In the genomic region with DNA sequence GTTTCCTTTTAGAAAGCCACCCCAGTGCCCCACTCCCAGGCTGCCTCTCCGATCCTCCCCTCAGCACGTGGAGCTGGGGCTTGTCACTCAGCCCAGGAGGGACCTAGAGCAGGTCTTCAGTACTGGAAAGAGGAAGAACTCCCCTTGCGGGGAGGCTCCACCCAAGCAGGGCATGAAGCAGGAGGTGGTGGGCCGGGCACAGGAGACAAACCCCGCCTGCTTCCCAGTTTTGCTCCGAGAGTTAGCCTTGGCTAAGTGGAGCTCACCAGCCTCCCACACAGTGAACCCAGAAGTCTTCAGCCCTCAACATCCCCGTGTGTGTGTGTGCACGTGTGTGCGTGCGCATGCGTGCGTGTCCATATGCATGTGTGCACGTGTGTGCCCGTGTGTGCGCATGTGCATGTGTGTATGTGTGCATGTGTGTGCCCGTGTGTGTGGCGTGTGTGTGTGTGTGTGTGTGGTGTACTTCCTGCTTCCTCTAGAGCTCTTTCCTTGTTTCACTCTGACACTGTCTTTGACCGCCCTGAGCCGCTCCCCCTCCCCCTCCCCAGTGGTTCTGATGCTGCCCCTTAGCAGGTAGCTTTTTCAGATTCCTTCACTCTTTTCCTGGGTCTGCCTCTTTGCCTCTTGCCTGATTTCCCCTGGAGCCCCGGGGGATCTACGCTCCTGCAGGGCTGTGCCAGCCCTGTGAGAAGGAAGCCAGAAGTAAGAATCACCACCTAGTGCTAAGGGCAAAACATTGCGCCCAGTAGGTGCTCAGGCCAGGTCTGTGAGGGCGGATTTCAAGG, we compare ENCODE assay signal across 11 cellular contexts.
A peak's percentile ranks its signal among the peaks of the same experiment; 100 is the strongest.
DNase-seq lines count a peak whose midpoint lies in the region; ATAC-seq and TF ChIP-seq lines count a peak whose summit lies in the region.
"Had no signal": no experiment of that assay in that cellular context is flagged by ENCODE, and none has a peak within 500 bp of the region (broad histone marks: within the 10 kb centered on the region; RNA-seq: fewer than 3 reads in every experiment).

No MANE protein-coding gene starts in this region.

- CTCF ChIA-PET in activated CD4-positive, alpha-beta T cell treated with anti-CD3 and anti-CD28 coated beads for 36 hours (lab: Charles Lee) = no interaction called here
- CTCF ChIA-PET in activated CD4-positive, alpha-beta memory T cell treated with anti-CD3 and anti-CD28 coated beads for 36 hours (lab: Charles Lee) = interaction anchor here (0.7 to 4.3 kb wide), 3 partner anchors 18 to 151 kb away, joined by 3 to 30 read pairs (median 5); no protein-coding TSS in a partner anchor

- no peak overlapping the region for H3K4me3 ChIP-seq in testis
- H3K4me3 ChIP-seq: thoracic aorta had no signal

- H3K4me1 ChIP-seq in testis = peaks cover 8% of the 10 kb centered on the region

- H3K27ac ChIP-seq in testis = no peak overlapping the region
- H3K27ac ChIP-seq: epithelial cell of prostate, thoracic aorta had no signal

- H3K27me3 Mint-ChIP-seq in activated CD4-positive, alpha-beta T cell treated with anti-CD3 and anti-CD28 coated beads for 36 hours = no peaks in the 10 kb centered on the region
- no peaks in the 10 kb centered on the region for H3K27me3 Mint-ChIP-seq in activated CD4-positive, alpha-beta memory T cell treated with anti-CD3 and anti-CD28 coated beads for 36 hours
- peaks cover 9% of the 10 kb centered on the region for H3K27me3 Mint-ChIP-seq in T-helper 17 cell

- peak; percentile 43 for DNase-seq in activated CD4-positive, alpha-beta T cell treated with anti-CD3 and anti-CD28 coated beads for 36 hours
- no peak for DNase-seq in activated CD4-positive, alpha-beta T cell treated with anti-CD3 and anti-CD28 coated beads, Interleukin-2, amount 50 U/mL, for 48 hours
- peak; percentile 46 for DNase-seq in activated CD4-positive, alpha-beta memory T cell treated with anti-CD3 and anti-CD28 coated beads for 36 hours
- DNase-seq in islet precursor cell (peak; percentile 81), testis (peak; percentile 55), NCI-H1048 (lab: John Stamatoyannopoulos, UW) (no peak), T-helper 17 cell (no peak)
- DNase-seq: DMS53 had no signal

- no peaks in the 10 kb centered on the region for H3K36me3 Mint-ChIP-seq in activated CD4-positive, alpha-beta T cell treated with anti-CD3 and anti-CD28 coated beads for 36 hours (ENCODE audit: low read depth)
- no peaks in the 10 kb centered on the region for H3K36me3 Mint-ChIP-seq in activated CD4-positive, alpha-beta memory T cell treated with anti-CD3 and anti-CD28 coated beads for 36 hours
- no peaks in the 10 kb centered on the region for H3K36me3 Mint-ChIP-seq in T-helper 17 cell (ENCODE audit: low read depth)

- TF ChIP-seq CTCF in testis (IDR thresholded peaks at IDR 0.05) = no peak

- H3K4me3 Mint-ChIP-seq in activated CD4-positive, alpha-beta T cell treated with anti-CD3 and anti-CD28 coated beads for 36 hours = no peak overlapping the region
- H3K4me3 Mint-ChIP-seq in activated CD4-positive, alpha-beta memory T cell treated with anti-CD3 and anti-CD28 coated beads for 36 hours = no peak overlapping the region
- H3K4me3 Mint-ChIP-seq in T-helper 17 cell = no peak overlapping the region

- 59 to 66% methylated on average over 23 of the region's 23 CpGs for WGBS in testis, 2 donors

- POLR2A ChIA-PET in activated CD4-positive, alpha-beta T cell treated with anti-CD3 and anti-CD28 coated beads for 36 hours (lab: Charles Lee) = no interaction called here
- POLR2A ChIA-PET in activated CD4-positive, alpha-beta memory T cell treated with anti-CD3 and anti-CD28 coated beads for 36 hours (lab: Charles Lee) = no interaction called here

- H3K9me3 Mint-ChIP-seq in activated CD4-positive, alpha-beta T cell treated with anti-CD3 and anti-CD28 coated beads for 36 hours (ENCODE audit: low read depth) = no peaks in the 10 kb centered on the region
- no peaks in the 10 kb centered on the region for H3K9me3 Mint-ChIP-seq in activated CD4-positive, alpha-beta memory T cell treated with anti-CD3 and anti-CD28 coated beads for 36 hours

- peaks cover 17% of the 10 kb centered on the region for H3K4me1 Mint-ChIP-seq in activated CD4-positive, alpha-beta T cell treated with anti-CD3 and anti-CD28 coated beads for 36 hours
- H3K4me1 Mint-ChIP-seq in activated CD4-positive, alpha-beta memory T cell treated with anti-CD3 and anti-CD28 coated beads for 36 hours (ENCODE audit: low read depth) = peaks cover 15% of the 10 kb centered on the region
- peaks cover 20% of the 10 kb centered on the region for H3K4me1 Mint-ChIP-seq in T-helper 17 cell

- H3K27ac Mint-ChIP-seq in activated CD4-positive, alpha-beta T cell treated with anti-CD3 and anti-CD28 coated beads for 36 hours = peak overlapping the region; percentile 44
- H3K27ac Mint-ChIP-seq in activated CD4-positive, alpha-beta memory T cell treated with anti-CD3 and anti-CD28 coated beads for 36 hours = no peak overlapping the region
- H3K27ac Mint-ChIP-seq in T-helper 17 cell = no peak overlapping the region

- no peaks in the 10 kb centered on the region for H3K27me3 ChIP-seq in testis

- intact Hi-C loops in activated CD4-positive, alpha-beta T cell treated with anti-CD3 and anti-CD28 coated beads for 36 hours (cut with DNase I, micrococcal nuclease) = loop anchor here in 1 of 2 experiments (10.0 kb wide), 1 partner anchor 152 kb away; no protein-coding TSS in a partner anchor
- intact Hi-C loops in activated CD4-positive, alpha-beta memory T cell treated with anti-CD3 and anti-CD28 coated beads for 36 hours (cut with micrococcal nuclease) = no loop called here
- intact Hi-C loops in testis (cut with DNase I; ENCODE audit: low total_unique reads) = no loop called here

- peak; percentile 63 for ATAC-seq in activated CD4-positive, alpha-beta T cell treated with anti-CD3 and anti-CD28 coated beads for 36 hours
- ATAC-seq in T-helper 17 cell = no peak
- no peak for ATAC-seq in HG03196 (IDR thresholded peaks at IDR 0.05; ENCODE audit: unreplicated experiment)

- H3K9me3 ChIP-seq in testis (no peaks in the 10 kb centered on the region), T-helper 17 cell (ENCODE audit: control insufficient read depth, low read length, poor library complexity, severe bottlenecking) (no peaks in the 10 kb centered on the region)
- H3K9me3 ChIP-seq: thoracic aorta had no signal

- no peak for TF ChIP-seq POLR2A in testis (IDR thresholded peaks at IDR 0.05)

- H3K36me3 ChIP-seq in testis (ENCODE audit: low read depth, missing control alignments) = no peaks in the 10 kb centered on the region
- H3K36me3 ChIP-seq: thoracic aorta had no signal

Comparison
In these comparisons a context has a peak if more than half of its experiments do, and no peak if none do; other contexts are left out.
1. DNase-seq: peak in activated CD4-positive, alpha-beta T cell treated with anti-CD3 and anti-CD28 coated beads for 36 hours (single experiment), activated CD4-positive, alpha-beta memory T cell treated with anti-CD3 and anti-CD28 coated beads for 36 hours (single experiment), islet precursor cell (single experiment) and testis (single experiment); none in activated CD4-positive, alpha-beta T cell treated with anti-CD3 and anti-CD28 coated beads, Interleukin-2, amount 50 U/mL, for 48 hours (0 of 2), NCI-H1048 (single experiment) and T-helper 17 cell (0 of 3).